19 cellular contexts compared by ENCODE assay signal in genomic region chr10:131934769-131935168, GRCh38. TPM values are rescaled to one million over a fixed set of nuclear protein-coding genes. Genes with fewer than 3 reads are reported as not detected.
A peak's percentile ranks its signal among the peaks of the same experiment; 100 is the strongest.
DNase-seq lines count a peak whose midpoint lies in the region; ATAC-seq lines count a peak whose summit lies in the region.
"Had no signal": no experiment of that assay in that cellular context is flagged by ENCODE, and none has a peak within 500 bp of the region (broad histone marks: within the 10 kb centered on the region; RNA-seq: fewer than 3 reads in every experiment).

No MANE protein-coding gene starts in this region.

- H3K4me1 Mint-ChIP-seq in activated CD8-positive, alpha-beta memory T cell treated with anti-CD3 and anti-CD28 coated beads, Interleukin-2, amount 10 ng/mL, durations not matched to agents 7 days and 5 days = peaks cover 37% of the 10 kb centered on the region

- no peak for DNase-seq in activated CD8-positive, alpha-beta memory T cell treated with anti-CD3 and anti-CD28 coated beads, Interleukin-2, amount 10 ng/mL, durations not matched to agents 7 days and 5 days
- DNase-seq in activated CD8-positive, alpha-beta memory T cell treated with anti-CD3 and anti-CD28 coated beads, Interleukin-2, amount 50 U/mL, for 48 hours = no peak
- DNase-seq in cerebellum (ENCODE audit: low spot score) (peak; percentile 52), sciatic nerve (ENCODE audit: low spot score) (peak; percentile 48), ureter (ENCODE audit: low spot score) (no peak), HPDE6-E6E7 (ENCODE audit: extremely low spot score) (no peak)
- no peak for DNase-seq in activated CD8-positive, alpha-beta memory T cell treated with anti-CD3 and anti-CD28 coated beads, Interleukin-2, amount 50 U/mL, for 4 hours
- DNase-seq: activated naive CD4-positive, alpha-beta T cell treated with Interleukin-2 at 50 U/mL for 16 hours; colonic mucosa; DMS 273 treated with DMSO at 0.1 percent for 48 hours; HFFc6; left ventricle myocardium inferior; mucosa of descending colon; NCI-H526; Right ventricle myocardium superior; stimulated activated CD4-positive, alpha-beta T cell treated with anti-CD3 and anti-CD28 coated beads, Interleukin-12 subunit alpha, Interleukin-12 subunit beta, amount 100 ng/mL, for 4 hours; SW 1271 had no signal

- peak overlapping the region; percentile 46 for H3K27ac Mint-ChIP-seq in activated CD8-positive, alpha-beta memory T cell treated with anti-CD3 and anti-CD28 coated beads, Interleukin-2, amount 10 ng/mL, durations not matched to agents 7 days and 5 days
- H3K27ac Mint-ChIP-seq: HFFc6 had no signal

- intact Hi-C loops in sciatic nerve (cut with DNase I) = no loop called here

- no peaks in the 10 kb centered on the region for H3K9me3 Mint-ChIP-seq in activated CD8-positive, alpha-beta memory T cell treated with anti-CD3 and anti-CD28 coated beads, Interleukin-2, amount 10 ng/mL, durations not matched to agents 7 days and 5 days (ENCODE audit: low read depth)
- H3K9me3 Mint-ChIP-seq: HFFc6 had no signal

- ATAC-seq in activated CD8-positive, alpha-beta memory T cell treated with anti-CD3 and anti-CD28 coated beads, Interleukin-2, amount 10 ng/mL, durations not matched to agents 7 days and 5 days = no peak
- ATAC-seq in sciatic nerve = no peak
- ATAC-seq: A549, mucosa of descending colon had no signal

- H3K36me3 ChIP-seq in HUES48 (ENCODE audit: control insufficient read depth, insufficient read depth, low read length) = peaks cover 45% of the 10 kb centered on the region
- H3K36me3 ChIP-seq: colonic mucosa had no signal

- no peak overlapping the region for H3K9ac ChIP-seq in HUES48 (ENCODE audit: low read depth, low read length)

- peak overlapping the region; percentile 22 for H3K27ac ChIP-seq in HUES48 (ENCODE audit: low read depth, low read length)
- H3K27ac ChIP-seq: A549, colonic mucosa, left ventricle myocardium inferior had no signal

- H3K27me3 ChIP-seq in HUES48 (ENCODE audit: control insufficient read depth, insufficient read depth, low read length) = no peaks in the 10 kb centered on the region
- H3K27me3 ChIP-seq: colonic mucosa had no signal

- H3K36me3 Mint-ChIP-seq in activated CD8-positive, alpha-beta memory T cell treated with anti-CD3 and anti-CD28 coated beads, Interleukin-2, amount 10 ng/mL, durations not matched to agents 7 days and 5 days = peaks cover 11% of the 10 kb centered on the region

- peaks cover 14% of the 10 kb centered on the region for H3K4me1 ChIP-seq in HUES48 (ENCODE audit: control insufficient read depth, insufficient read depth, low read length)

- CTCF ChIA-PET in activated CD8-positive, alpha-beta memory T cell treated with anti-CD3 and anti-CD28 coated beads, Interleukin-2, amount 10 ng/mL, durations not matched to agents 7 days and 5 days (lab: Charles Lee) = interaction anchor here (1.1 kb wide), 1 partner anchor 35 kb away, joined by 4 read pairs; no protein-coding TSS in a partner anchor

- H3K9me3 ChIP-seq in HUES48 (ENCODE audit: control insufficient read depth, insufficient read depth, low read length) = no peaks in the 10 kb centered on the region
- H3K9me3 ChIP-seq: A549, colonic mucosa, left ventricle myocardium inferior, mucosa of descending colon had no signal

- no peaks in the 10 kb centered on the region for H3K27me3 Mint-ChIP-seq in activated CD8-positive, alpha-beta memory T cell treated with anti-CD3 and anti-CD28 coated beads, Interleukin-2, amount 10 ng/mL, durations not matched to agents 7 days and 5 days

- H3K4me3 Mint-ChIP-seq in activated CD8-positive, alpha-beta memory T cell treated with anti-CD3 and anti-CD28 coated beads, Interleukin-2, amount 10 ng/mL, durations not matched to agents 7 days and 5 days = no peak overlapping the region
- H3K4me3 Mint-ChIP-seq: HFFc6 had no signal

- H3K4me3 ChIP-seq in HUES48 (ENCODE audit: low read depth, low read length) = no peak overlapping the region
- H3K4me3 ChIP-seq: A549, colonic mucosa, left ventricle myocardium inferior, mucosa of descending colon had no signal

RNA-seq across cellular contexts. Expression of gene PPP2R2D, which starts 34.0 kb away (rescaled TPM):
- total RNA-seq in activated CD8-positive, alpha-beta memory T cell treated with anti-CD3 and anti-CD28 coated beads, Interleukin-2, amount 10 ng/mL, durations not matched to agents 7 days and 5 days = 10 to 100 TPM; 36.0 to 41.9 TPM
- 51.1 TPM for total RNA-seq in cerebellum
- 30.1 TPM for total RNA-seq in sciatic nerve
- 47.0 TPM for total RNA-seq in ureter

RNA-seq across cellular contexts. Expression of gene BNIP3, which starts 47.0 kb away (rescaled TPM):
- total RNA-seq in activated CD8-positive, alpha-beta memory T cell treated with anti-CD3 and anti-CD28 coated beads, Interleukin-2, amount 10 ng/mL, durations not matched to agents 7 days and 5 days = 10 to 100 TPM; 21.9 to 39.2 TPM
- total RNA-seq in cerebellum (31.1 TPM), sciatic nerve (37.9 TPM), ureter (21.5 TPM)

Comparison
In these comparisons a context has a peak if more than half of its experiments do, and no peak if none do; other contexts are left out.
1. DNase-seq: peak in cerebellum (single experiment) and sciatic nerve (single experiment); none in activated CD8-positive, alpha-beta memory T cell treated with anti-CD3 and anti-CD28 coated beads, Interleukin-2, amount 10 ng/mL, durations not matched to agents 7 days and 5 days (single experiment), activated CD8-positive, alpha-beta memory T cell treated with anti-CD3 and anti-CD28 coated beads, Interleukin-2, amount 50 U/mL, for 48 hours (single experiment), ureter (single experiment), HPDE6-E6E7 (single experiment) and activated CD8-positive, alpha-beta memory T cell treated with anti-CD3 and anti-CD28 coated beads, Interleukin-2, amount 50 U/mL, for 4 hours (single experiment).